Comparison of ENCODE assay signal across 8 cellular contexts in genomic region chr3:159852821-159853505, GRCh38. TPM values are rescaled to one million over a fixed set of nuclear protein-coding genes. Genes with fewer than 3 reads are reported as not detected.
DNase-seq lines count a peak whose midpoint lies in the region; ATAC-seq lines count a peak whose summit lies in the region.

No MANE protein-coding gene starts in this region.

- H3K4me3 Mint-ChIP-seq in activated T-helper 17 cell treated with anti-CD3 and anti-CD28 coated beads, Interleukin-2, amount 50 U/mL, for 72 hours: no peak overlapping the region

- H4K8ac ChIP-seq in neuronal stem cell (ENCODE audit: low read depth, low read length): no peak overlapping the region

- no peak for ATAC-seq in activated T-helper 17 cell treated with anti-CD3 and anti-CD28 coated beads, Interleukin-2, amount 50 U/mL, for 72 hours (replicated peaks)
- ATAC-seq in GM21737 (IDR thresholded peaks at IDR 0.05; ENCODE audit: unreplicated experiment): no peak

- no peaks in the 10 kb centered on the region for H3K9me3 Mint-ChIP-seq in activated T-helper 17 cell treated with anti-CD3 and anti-CD28 coated beads, Interleukin-2, amount 50 U/mL, for 72 hours

- peak overlapping the region; percentile 81 for H3K27ac ChIP-seq in neuronal stem cell (replicated peaks; ENCODE audit: low read length)

- no peak overlapping the region for H3K27ac Mint-ChIP-seq in activated T-helper 17 cell treated with anti-CD3 and anti-CD28 coated beads, Interleukin-2, amount 50 U/mL, for 72 hours

- no peak overlapping the region for H2AK5ac ChIP-seq in neuronal stem cell (ENCODE audit: low read depth, low read length)

- peaks cover 27 to 40% of the 10 kb centered on the region in 2 donors for H3K4me1 ChIP-seq in neuronal stem cell (ENCODE audit: control insufficient read depth in 2 of 2, insufficient read depth in 1 of 2, low read depth in 1 of 2, low read length in 2 of 2)

- H3K4me3 ChIP-seq in neuronal stem cell (ENCODE audit: low read length in 2 of 2): peak overlapping the region in 1 of 2 donors; percentile 37

- peaks cover 6 to 8% of the 10 kb centered on the region in 2 donors for H3K9me3 ChIP-seq in neuronal stem cell (replicated peaks in 1 of 2; ENCODE audit: control insufficient read depth in 2 of 2, insufficient read depth in 1 of 2, low read depth in 1 of 2, low read length in 2 of 2)

- WGBS in neuronal stem cell (ENCODE audit: extremely low coverage in 2 of 2, insufficient read length in 2 of 2, insufficient replicate concordance in 1 of 2), 2 donors: no CpG with 5 or more reads among the region's 11 CpGs

- H3K18ac ChIP-seq in neuronal stem cell (ENCODE audit: low read length): peak overlapping the region; percentile 84

- peak overlapping the region; percentile 58 for H2AFZ ChIP-seq in neuronal stem cell (ENCODE audit: low read length)

- no peaks in the 10 kb centered on the region for H3K4me1 Mint-ChIP-seq in activated T-helper 17 cell treated with anti-CD3 and anti-CD28 coated beads, Interleukin-2, amount 50 U/mL, for 72 hours

- no peak overlapping the region for H3K9ac ChIP-seq in neuronal stem cell (ENCODE audit: low read depth, low read length, poor library complexity)

- peak overlapping the region; percentile 73 for H2BK5ac ChIP-seq in neuronal stem cell (ENCODE audit: low read length)

- H2BK120ac ChIP-seq in neuronal stem cell (ENCODE audit: low read depth, low read length): no peak overlapping the region

- no peak overlapping the region for H2BK15ac ChIP-seq in neuronal stem cell (ENCODE audit: low read length)

- peaks cover 28% of the 10 kb centered on the region for H3K27me3 Mint-ChIP-seq in activated T-helper 17 cell treated with anti-CD3 and anti-CD28 coated beads, Interleukin-2, amount 50 U/mL, for 72 hours

- H3K27me3 ChIP-seq in neuronal stem cell (ENCODE audit: control insufficient read depth in 3 of 3, insufficient read depth in 3 of 3, low read depth in 1 of 3, low read length in 3 of 3): no peaks in the 10 kb centered on the region

- no peaks in the 10 kb centered on the region for H3K36me3 Mint-ChIP-seq in activated T-helper 17 cell treated with anti-CD3 and anti-CD28 coated beads, Interleukin-2, amount 50 U/mL, for 72 hours (ENCODE audit: low read depth)

- no peak overlapping the region for H3K4ac ChIP-seq in neuronal stem cell (ENCODE audit: low read length)

- H2BK12ac ChIP-seq in neuronal stem cell (ENCODE audit: low read length): no peak overlapping the region

- peak; percentile 39 for DNase-seq in GM03348 (ENCODE audit: low spot score)
- peak; percentile 80 to 82 for DNase-seq in NCI-H524 (lab: John Stamatoyannopoulos, UW)
- peak; percentile 49 for DNase-seq in fibroblast of gingiva (ENCODE audit: low read depth)
- DNase-seq in neuronal stem cell (ENCODE audit: low spot score): no peak
- DNase-seq in mesenteric fat pad (ENCODE audit: low spot score): no peak
- DNase-seq in COLO668 (lab: John Stamatoyannopoulos, UW; ENCODE audit: unreplicated experiment): no peak

- peak overlapping the region; percentile 35 for H3K4me2 ChIP-seq in neuronal stem cell (ENCODE audit: insufficient read depth, low read length, poor library complexity, severe bottlenecking)

- no peak overlapping the region for H3K14ac ChIP-seq in neuronal stem cell (ENCODE audit: low read length)

- H3K23ac ChIP-seq in neuronal stem cell (ENCODE audit: low read depth, low read length, poor library complexity): no peak overlapping the region

- no peak overlapping the region for H4K91ac ChIP-seq in neuronal stem cell (ENCODE audit: low read depth, low read length, poor library complexity)

- peaks cover 2% of the 10 kb centered on the region for H3K79me1 ChIP-seq in neuronal stem cell (ENCODE audit: low read depth, low read length)

- no peaks in the 10 kb centered on the region for H3K36me3 ChIP-seq in neuronal stem cell (replicated peaks in 1 of 2; ENCODE audit: control insufficient read depth in 2 of 2, insufficient read depth in 2 of 2, low read length in 2 of 2)

RNA-seq across cellular contexts. Expression of gene SCHIP1, which starts 13.3 kb away (rescaled TPM):
- 31.0 TPM for polyA plus RNA-seq in neuronal stem cell (2013, experiment 1 of 2)
- polyA plus RNA-seq in neuronal stem cell (2013, experiment 2 of 2): 31.4 TPM
- 11.9 TPM for total RNA-seq in mesenteric fat pad
- not detected for total RNA-seq in activated T-helper 17 cell treated with anti-CD3 and anti-CD28 coated beads, Interleukin-2, amount 50 U/mL, for 72 hours

Comparison
In these comparisons a context has a peak if more than half of its experiments do, and no peak if none do; other contexts are left out.
1. DNase-seq: peak in GM03348 (single experiment), NCI-H524 (2 of 2) and fibroblast of gingiva (single experiment); none in neuronal stem cell (single experiment), mesenteric fat pad (single experiment) and COLO668 (single experiment).
2. RNA of gene SCHIP1, which starts 13.3 kb away (total RNA-seq): 11.9 TPM in mesenteric fat pad (single experiment); not detected in activated T-helper 17 cell treated with anti-CD3 and anti-CD28 coated beads, Interleukin-2, amount 50 U/mL, for 72 hours; every median in the first group is over 10 times any median in the second.